ENCODE assay signal across 9 cellular contexts in the genomic region with DNA sequence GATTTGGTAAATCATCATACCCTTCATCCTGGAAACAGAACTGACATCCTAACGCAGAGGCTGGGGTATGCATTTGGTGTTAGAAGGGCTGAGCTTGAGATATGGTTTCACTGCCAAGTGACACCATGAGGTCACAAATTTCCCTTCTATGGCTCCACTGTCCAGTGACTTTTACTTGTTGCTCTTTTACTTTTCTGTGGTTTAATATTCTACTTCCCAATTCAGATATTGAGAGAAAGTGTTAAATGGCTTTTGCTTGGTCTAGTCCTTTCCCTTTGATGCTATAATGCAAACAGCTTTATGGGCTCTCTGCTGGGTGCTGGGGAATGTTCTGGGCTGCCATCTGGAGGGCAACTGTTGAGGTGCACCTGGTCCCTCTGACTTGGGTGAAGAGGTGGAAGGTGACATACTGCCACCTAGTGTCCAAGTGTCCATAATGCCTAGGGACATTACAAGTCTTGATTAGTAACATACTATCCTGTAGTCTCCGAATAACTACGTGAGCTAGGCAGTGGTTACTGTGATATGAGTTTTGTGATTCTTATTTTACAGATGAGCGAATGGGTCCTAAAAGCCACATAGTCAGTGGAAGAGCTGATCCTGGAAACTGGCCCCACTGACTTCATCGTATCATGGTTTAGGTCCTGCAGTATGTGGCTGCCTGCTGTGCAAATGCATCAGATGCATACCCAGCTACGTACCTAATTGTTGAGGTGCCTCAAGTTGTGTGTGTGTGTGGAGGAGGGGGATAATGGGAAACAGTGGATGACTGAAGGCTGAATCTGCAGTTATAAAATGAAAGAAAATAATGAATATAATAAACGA.
A peak's percentile ranks its signal among the peaks of the same experiment; 100 is the strongest.
DNase-seq lines count a peak whose midpoint lies in the region; ATAC-seq and TF ChIP-seq lines count a peak whose summit lies in the region.
"Had no signal": no experiment of that assay in that cellular context is flagged by ENCODE, and none has a peak within 500 bp of the region (broad histone marks: within the 10 kb centered on the region; RNA-seq: fewer than 3 reads in every experiment).

No MANE protein-coding gene starts in this region.

- intact Hi-C loops in Caco-2 (cut with micrococcal nuclease; ENCODE audit: unreplicated experiment) = loop anchor here (1.0 kb wide), 2 partner anchors 45 to 183 kb away; no protein-coding TSS in a partner anchor

- POLR2A ChIA-PET in Caco-2 (lab: Charles Lee) = no interaction called here

- TF ChIP-seq CTCF in Caco-2 (IDR thresholded peaks at IDR 0.05; ENCODE audit: insufficient read depth in 1 of 2, low read depth in 1 of 2, low read length in 1 of 2, severe bottlenecking in 1 of 2, unreplicated experiment in 1 of 2) (peak; percentile 99), HL-60 (IDR thresholded peaks at IDR 0.05; ENCODE audit: insufficient read depth, low read length) (peak; percentile 99)

- H3K4me3 Mint-ChIP-seq in Caco-2 (ENCODE audit: unreplicated experiment) (no peak overlapping the region), memory B cell (no peak overlapping the region)
- H3K4me3 Mint-ChIP-seq: dendritic cell treated with granulocyte-macrophage colony-stimulating factor and Interleukin-4, amounts not matched to agents 40 ng/mL and 50 ng/mL, for 4 days had no signal

- no peaks in the 10 kb centered on the region for H3K9me3 Mint-ChIP-seq in Caco-2 (ENCODE audit: unreplicated experiment)
- no peaks in the 10 kb centered on the region for H3K9me3 Mint-ChIP-seq in memory B cell
- H3K9me3 Mint-ChIP-seq: dendritic cell treated with granulocyte-macrophage colony-stimulating factor and Interleukin-4, amounts not matched to agents 40 ng/mL and 50 ng/mL, for 4 days had no signal

- no TSS peak for BruUV-seq in Caco-2 (replicated peaks; lab: Mats Ljungman, UMichigan)

- H3K27me3 ChIP-seq in Caco-2 (replicated peaks; ENCODE audit: control insufficient read depth, insufficient read depth, low read length) (no peaks in the 10 kb centered on the region; the same call in 1 of the 2 replicates), HL-60 (ENCODE audit: insufficient read depth, poor library complexity, severe bottlenecking) (peaks cover 10% of the 10 kb centered on the region)

- H3K36me3 Mint-ChIP-seq in Caco-2 (ENCODE audit: insufficient read depth, unreplicated experiment) (no peaks in the 10 kb centered on the region), memory B cell (no peaks in the 10 kb centered on the region)

- no peaks in the 10 kb centered on the region for H3K4me1 ChIP-seq in Caco-2

- H3K4me3 ChIP-seq in Caco-2 (ENCODE audit: low read depth, low read length) (no peak overlapping the region), HL-60 (replicated peaks; ENCODE audit: insufficient read depth, low read length) (no peak overlapping the region)

- H3K27me3 Mint-ChIP-seq in Caco-2 (ENCODE audit: insufficient read depth, unreplicated experiment) = peaks cover 10% of the 10 kb centered on the region
- H3K27me3 Mint-ChIP-seq in memory B cell = peaks cover 5% of the 10 kb centered on the region

- DNase-seq in Caco-2 (peak; percentile 91 to 92), HL-60 (ENCODE audit: low read depth in 1 of 2, low spot score in 1 of 2) (peak; percentile 74 to 89), NCI-H82 treated with DMSO at 0.1 percent for 48 hours (lab: John Stamatoyannopoulos, UW; ENCODE audit: unreplicated experiment) (peak; percentile 76), memory B cell (ENCODE audit: low spot score in 2 of 2) (peak; percentile 68 to 73)
- peak; percentile 68 to 75 for DNase-seq in activated CD4-positive, alpha-beta T cell treated with anti-CD3 and anti-CD28 coated beads, Interleukin-2, amount 50 U/mL, for 4 hours
- DNase-seq in effector CD8-positive, alpha-beta T cell (lab: John Stamatoyannopoulos, UW) = peak; percentile 59
- DNase-seq in stimulated activated CD8-positive, alpha-beta memory T cell treated with anti-CD3 and anti-CD28 coated beads, Interleukin-2, amount 100 ng/mL, for 1 hour (ENCODE audit: low read depth in 2 of 2) = peak; percentile 36 to 65

- no peaks in the 10 kb centered on the region for H3K9me3 ChIP-seq in Caco-2

- ATAC-seq in GM21367 (IDR thresholded peaks at IDR 0.05; ENCODE audit: unreplicated experiment) (peak; percentile 91), memory B cell (ENCODE audit: low read depth) (peak; percentile 97)

- H3K4me1 Mint-ChIP-seq in Caco-2 (ENCODE audit: low read depth, unreplicated experiment) (no peaks in the 10 kb centered on the region), memory B cell (peaks cover 7% of the 10 kb centered on the region)

- no peaks in the 10 kb centered on the region for H3K36me3 ChIP-seq in Caco-2 (ENCODE audit: control insufficient read depth, insufficient read depth, low read length)

- H3K27ac Mint-ChIP-seq in Caco-2 (ENCODE audit: unreplicated experiment) (no peak overlapping the region), memory B cell (no peak overlapping the region)
- H3K27ac Mint-ChIP-seq: dendritic cell treated with granulocyte-macrophage colony-stimulating factor and Interleukin-4, amounts not matched to agents 40 ng/mL and 50 ng/mL, for 4 days had no signal

- CTCF ChIA-PET in Caco-2 (lab: Charles Lee) = interaction anchor here (0.5 to 3.9 kb wide), 21 partner anchors 8 to 356 kb away, joined by 3 to 75 read pairs (median 5); no protein-coding TSS in a partner anchor

- H3K27ac ChIP-seq in HL-60 (replicated peaks) = no peak overlapping the region
